17 cellular contexts compared by ENCODE assay signal in genomic region chr14:58027904-58028303, GRCh38.
DNase-seq lines count a peak whose midpoint lies in the region; FAIRE-seq and TF ChIP-seq lines count a peak whose summit lies in the region.
"Had no signal": no experiment of that assay in that cellular context is flagged by ENCODE, and none has a peak within 500 bp of the region (broad histone marks: within the 10 kb centered on the region; RNA-seq: fewer than 3 reads in every experiment).

No MANE protein-coding gene starts in this region.

- no peaks in the 10 kb centered on the region for H3K27me3 ChIP-seq in bronchial epithelial cell (ENCODE audit: control insufficient read depth, insufficient read depth, low read length)
- H3K27me3 ChIP-seq in spleen (replicated peaks in 1 of 7), result no peaks in the 10 kb centered on the region
- H3K27me3 ChIP-seq: Peyer's patch had no signal

- TF ChIP-seq CTCF in LNCaP clone FGC (IDR thresholded peaks at IDR 0.05; ENCODE audit: control insufficient read depth, extremely low read depth, insufficient read depth), result no peak
- TF ChIP-seq CTCF in bronchial epithelial cell (IDR thresholded peaks at IDR 0.05; ENCODE audit: insufficient read depth, low read length, severe bottlenecking), result no peak
- TF ChIP-seq CTCF in spleen (IDR thresholded peaks at IDR 0.05 in 8 of 11, conservative IDR thresholded peaks at IDR 0.05 in 3 of 11), result no peak
- TF ChIP-seq CTCF in lower leg skin (IDR thresholded peaks at IDR 0.05), result no peak

- peak; percentile 81 for FAIRE-seq in HTR-8/SVneo (lab: Jason Lieb, UNC)
- no peak for FAIRE-seq in bronchial epithelial cell (lab: Jason Lieb, UNC)
- FAIRE-seq: GM12892 had no signal

- H3K36me3 ChIP-seq in bronchial epithelial cell (ENCODE audit: control insufficient read depth, insufficient read depth, low read length) (no peaks in the 10 kb centered on the region), spleen (no peaks in the 10 kb centered on the region)
- H3K36me3 ChIP-seq: Peyer's patch had no signal

- H3K4me1 ChIP-seq in spleen, result no peaks in the 10 kb centered on the region
- H3K4me1 ChIP-seq: Peyer's patch had no signal

- TF ChIP-seq POLR2A in spleen (IDR thresholded peaks at IDR 0.05) (no peak), lower leg skin (IDR thresholded peaks at IDR 0.05) (no peak)

- intact Hi-C loops in spleen (cut with DNase I; ENCODE audit: low total_unique reads), result no loop called here
- intact Hi-C loops in lower leg skin (cut with DNase I; ENCODE audit: low total_unique reads), result no loop called here

- H3K4me3 ChIP-seq in LNCaP clone FGC (ENCODE audit: low read depth, low read length) (no peak overlapping the region), bronchial epithelial cell (ENCODE audit: low read depth, low read length) (no peak overlapping the region), spleen (no peak overlapping the region), lower leg skin (ENCODE audit: low read depth, poor library complexity, severe bottlenecking) (no peak overlapping the region)
- H3K4me3 ChIP-seq: Peyer's patch had no signal

- H3K9me3 ChIP-seq in spleen, result no peaks in the 10 kb centered on the region
- H3K9me3 ChIP-seq: Peyer's patch had no signal

- H3K27ac ChIP-seq in spleen, result no peak overlapping the region
- H3K27ac ChIP-seq: Peyer's patch had no signal

- DNase-seq in HTR-8/SVneo (ENCODE audit: insufficient read length, low spot score) (no peak), LNCaP clone FGC (ENCODE audit: low read depth) (peak; percentile 21), bronchial epithelial cell (ENCODE audit: low read depth) (peak; percentile 76), kidney tubule cell (ENCODE audit: low spot score) (peak; percentile 67), spleen (no peak), lower leg skin (ENCODE audit: low spot score in 2 of 2) (no peak)
- no peak for DNase-seq in activated CD4-positive, CD25-positive, alpha-beta regulatory T cell (lab: John Stamatoyannopoulos, UW)
- DNase-seq: ACHN, COR-L47, NCI-H1048, NCI-H146, NCI-H2081, NCI-H774, Peyer's patch, SHP77 treated with DMSO at 0.1 percent for 48 hours, SW 1271 had no signal

Comparison
In these comparisons a context has a peak if more than half of its experiments do, and no peak if none do; other contexts are left out.
1. DNase-seq: peak in LNCaP clone FGC (single experiment), bronchial epithelial cell (single experiment) and kidney tubule cell (single experiment); none in HTR-8/SVneo (single experiment), spleen (single experiment), lower leg skin (0 of 2) and activated CD4-positive, CD25-positive, alpha-beta regulatory T cell (0 of 4).